Comparison of ENCODE assay signal across 1 cellular context in the genomic region with DNA sequence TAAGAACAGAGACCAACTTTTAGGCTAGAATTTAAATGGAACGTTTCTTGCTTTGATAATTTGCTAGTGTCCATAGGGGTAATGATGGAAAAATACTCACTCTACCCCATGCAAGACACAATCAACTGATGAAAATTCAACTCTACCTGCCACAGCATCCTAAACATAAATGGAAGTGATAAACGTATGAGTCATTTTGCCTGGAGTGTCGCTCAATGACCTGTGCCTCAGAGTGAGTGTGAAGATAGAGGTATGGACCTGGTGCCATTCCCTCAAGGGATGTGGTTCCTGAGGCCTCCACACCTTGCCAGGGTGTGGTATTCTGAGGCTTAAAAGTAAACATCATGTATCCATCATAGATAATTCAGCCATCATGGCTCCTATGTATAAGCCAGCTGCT.
TF ChIP-seq lines count a peak whose summit lies in the region.

No MANE protein-coding gene starts in this region.

TF ChIP-seq in HCT116, 20 proteins besides CTCF, POLR2A, EP300 and RAD21 (continued from another document):
- TF ChIP-seq FOSL1 (IDR thresholded peaks at IDR 0.05; ENCODE audit: low read depth) (peak; percentile 83), SIN3A (IDR thresholded peaks at IDR 0.05; ENCODE audit: low read depth) (no peak), SRF (IDR thresholded peaks at IDR 0.05; ENCODE audit: low read depth) (0 out of 2 replicates have a peak, but pooled peaks have one; percentile 39), ATF3 (IDR thresholded peaks at IDR 0.05) (no peak), EGR1 (IDR thresholded peaks at IDR 0.05; ENCODE audit: low read depth) (no peak), JUND (IDR thresholded peaks at IDR 0.05) (peak; percentile 68), YY1 (IDR thresholded peaks at IDR 0.05; ENCODE audit: extremely low read depth, insufficient replicate concordance, low read depth, low read length) (no peak), SP1 (IDR thresholded peaks at IDR 0.05; ENCODE audit: low read depth) (peak; percentile 73), ZFX (IDR thresholded peaks at IDR 0.05) (no peak), EZH2phosphoT487 (IDR thresholded peaks at IDR 0.05; ENCODE audit: borderline replicate concordance) (no peak), ZNF274 (IDR thresholded peaks at IDR 0.05; ENCODE audit: low read depth, low read length) (no peak), POLR2AphosphoS5 (IDR thresholded peaks at IDR 0.05; ENCODE audit: low read depth, low read length) (no peak), TCF7L2 (IDR thresholded peaks at IDR 0.05; ENCODE audit: borderline replicate concordance, extremely low read depth, insufficient read depth, insufficient read length) (no peak), CEBPB (IDR thresholded peaks at IDR 0.05; ENCODE audit: low read depth) (no peak), EZH2 (IDR thresholded peaks at IDR 0.05) (no peak)
- TF ChIP-seq, protein P1, sequence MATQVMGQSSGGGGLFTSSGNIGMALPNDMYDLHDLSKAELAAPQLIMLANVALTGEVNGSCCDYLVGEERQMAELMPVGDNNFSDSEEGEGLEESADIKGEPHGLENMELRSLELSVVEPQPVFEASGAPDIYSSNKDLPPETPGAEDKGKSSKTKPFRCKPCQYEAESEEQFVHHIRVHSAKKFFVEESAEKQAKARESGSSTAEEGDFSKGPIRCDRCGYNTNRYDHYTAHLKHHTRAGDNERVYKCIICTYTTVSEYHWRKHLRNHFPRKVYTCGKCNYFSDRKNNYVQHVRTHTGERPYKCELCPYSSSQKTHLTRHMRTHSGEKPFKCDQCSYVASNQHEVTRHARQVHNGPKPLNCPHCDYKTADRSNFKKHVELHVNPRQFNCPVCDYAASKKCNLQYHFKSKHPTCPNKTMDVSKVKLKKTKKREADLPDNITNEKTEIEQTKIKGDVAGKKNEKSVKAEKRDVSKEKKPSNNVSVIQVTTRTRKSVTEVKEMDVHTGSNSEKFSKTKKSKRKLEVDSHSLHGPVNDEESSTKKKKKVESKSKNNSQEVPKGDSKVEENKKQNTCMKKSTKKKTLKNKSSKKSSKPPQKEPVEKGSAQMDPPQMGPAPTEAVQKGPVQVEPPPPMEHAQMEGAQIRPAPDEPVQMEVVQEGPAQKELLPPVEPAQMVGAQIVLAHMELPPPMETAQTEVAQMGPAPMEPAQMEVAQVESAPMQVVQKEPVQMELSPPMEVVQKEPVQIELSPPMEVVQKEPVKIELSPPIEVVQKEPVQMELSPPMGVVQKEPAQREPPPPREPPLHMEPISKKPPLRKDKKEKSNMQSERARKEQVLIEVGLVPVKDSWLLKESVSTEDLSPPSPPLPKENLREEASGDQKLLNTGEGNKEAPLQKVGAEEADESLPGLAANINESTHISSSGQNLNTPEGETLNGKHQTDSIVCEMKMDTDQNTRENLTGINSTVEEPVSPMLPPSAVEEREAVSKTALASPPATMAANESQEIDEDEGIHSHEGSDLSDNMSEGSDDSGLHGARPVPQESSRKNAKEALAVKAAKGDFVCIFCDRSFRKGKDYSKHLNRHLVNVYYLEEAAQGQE (IDR thresholded peaks at IDR 0.05; ENCODE audit: low read depth), result no peak
